Comparison of ENCODE assay signal across 27 cellular contexts in genomic region chr2:21198637-21199036, GRCh38.
"Had no signal": no experiment of that assay in that cellular context is flagged by ENCODE, and none has a peak within 500 bp of the region (broad histone marks: within the 10 kb centered on the region; RNA-seq: fewer than 3 reads in every experiment).

No MANE protein-coding gene starts in this region.

- H3K27me3 Mint-ChIP-seq: natural killer cell treated with Interleukin-12 subunit alpha and Interleukin-12 subunit beta and Interleukin-15 and Interleukin-18, amount 100 ng/mL, for 72 hours had no signal

- H3K27ac Mint-ChIP-seq: memory B cell; naive B cell; natural killer cell treated with Interleukin-12 subunit alpha and Interleukin-12 subunit beta and Interleukin-15 and Interleukin-18, amount 100 ng/mL, for 72 hours; stimulated activated effector memory CD8-positive, alpha-beta T cell treated with anti-CD3 and anti-CD28 coated beads, Interleukin-12 subunit alpha, Interleukin-12 subunit beta, amount 100 ng/mL, for 72 hours; type B pancreatic cell had no signal

- H3K27me3 ChIP-seq: gastrocnemius medialis, heart right ventricle, neutrophil, pancreas, right lobe of liver, stomach, tibial artery had no signal

- H3K9me3 ChIP-seq: gastrocnemius medialis, heart right ventricle, neutrophil, pancreas, right lobe of liver, stomach, tibial artery had no signal

- ATAC-seq: esophagus mucosa; gastrocnemius medialis; heart right ventricle; left lobe of liver; natural killer cell treated with Interleukin-12 subunit alpha and Interleukin-12 subunit beta and Interleukin-15 and Interleukin-18, amount 100 ng/mL, for 72 hours; pancreas; right lobe of liver; stimulated activated effector memory CD8-positive, alpha-beta T cell treated with anti-CD3 and anti-CD28 coated beads, Interleukin-12 subunit alpha, Interleukin-12 subunit beta, amount 100 ng/mL, for 72 hours had no signal

- H3K4me3 ChIP-seq: gastrocnemius medialis, heart right ventricle, lung, pancreas, right lobe of liver, smooth muscle cell, stomach, tibial artery had no signal

- H3K4me1 Mint-ChIP-seq: memory B cell; naive B cell; stimulated activated effector memory CD8-positive, alpha-beta T cell treated with anti-CD3 and anti-CD28 coated beads, Interleukin-12 subunit alpha, Interleukin-12 subunit beta, amount 100 ng/mL, for 72 hours had no signal

- H3K9me3 Mint-ChIP-seq: memory B cell; naive B cell; natural killer cell treated with Interleukin-12 subunit alpha and Interleukin-12 subunit beta and Interleukin-15 and Interleukin-18, amount 100 ng/mL, for 72 hours; neural crest cell; type B pancreatic cell had no signal

- H3K4me1 ChIP-seq: gastrocnemius medialis, heart right ventricle, pancreas, stomach, tibial artery had no signal

- H3K36me3 ChIP-seq: gastrocnemius medialis, heart right ventricle, neutrophil, pancreas, right lobe of liver, stomach, tibial artery had no signal

- FAIRE-seq: keratinocyte, pancreas had no signal

- DNase-seq: cerebellar nuclear complex; cortex of kidney; foreskin fibroblast; gastrocnemius medialis; heart right ventricle; hippocampal formation; naive B cell; pancreas; right lobe of liver; stimulated activated CD4-positive, alpha-beta T cell treated with anti-CD3 and anti-CD28 coated beads, Interleukin-12 subunit alpha, Interleukin-12 subunit beta, amount 100 ng/mL, for 4 hours; stimulated activated CD4-positive, alpha-beta T cell treated with anti-CD3 and anti-CD28 coated beads, Interleukin-1b, Interleukin-23, amount 100 ng/mL, for 48 hours; stimulated activated CD4-positive, alpha-beta T cell treated with anti-CD3 and anti-CD28 coated beads, Interleukin-4, amount 100 ng/mL, for 1 hour; stimulated activated naive CD4-positive, alpha-beta T cell treated with Interleukin-2 at 50 U/mL for 16 hours; stomach; tibial artery had no signal

- H3K36me3 Mint-ChIP-seq: memory B cell; naive B cell; natural killer cell treated with Interleukin-12 subunit alpha and Interleukin-12 subunit beta and Interleukin-15 and Interleukin-18, amount 100 ng/mL, for 72 hours; stimulated activated effector memory CD8-positive, alpha-beta T cell treated with anti-CD3 and anti-CD28 coated beads, Interleukin-12 subunit alpha, Interleukin-12 subunit beta, amount 100 ng/mL, for 72 hours; type B pancreatic cell had no signal

- H3K4me3 Mint-ChIP-seq: memory B cell; naive B cell; natural killer cell treated with Interleukin-12 subunit alpha and Interleukin-12 subunit beta and Interleukin-15 and Interleukin-18, amount 100 ng/mL, for 72 hours; neural crest cell; stimulated activated effector memory CD8-positive, alpha-beta T cell treated with anti-CD3 and anti-CD28 coated beads, Interleukin-12 subunit alpha, Interleukin-12 subunit beta, amount 100 ng/mL, for 72 hours; type B pancreatic cell had no signal

- H3K27ac ChIP-seq: epithelial cell of prostate, gastrocnemius medialis, heart right ventricle, neutrophil, pancreas, right lobe of liver, stomach, tibial artery had no signal
